8 cellular contexts compared by ENCODE assay signal in genomic region chr6:159969204-159969912, GRCh38. TPM values are rescaled to one million over a fixed set of nuclear protein-coding genes. Genes with fewer than 3 reads are reported as not detected.
DNase-seq lines count a peak whose midpoint lies in the region; ATAC-seq, FAIRE-seq and TF ChIP-seq lines count a peak whose summit lies in the region.

No MANE protein-coding gene starts in this region.

- no peak for TF ChIP-seq CTCF in OCI-LY7 (conservative IDR thresholded peaks at IDR 0.05; ENCODE audit: low read length)

- H3K79me2 ChIP-seq in OCI-LY7 (ENCODE audit: insufficient read depth, low read depth, low read length), result peaks cover 45% of the 10 kb centered on the region; the same call in 1 of the 2 replicates

- H3K9me2 ChIP-seq in OCI-LY7 (ENCODE audit: insufficient read depth, low read length), result no peaks in the 10 kb centered on the region

- H3K4me3 ChIP-seq in OCI-LY7 (ENCODE audit: low read depth, low read length, poor library complexity, severe bottlenecking) (peak overlapping the region; percentile 92), iPS-15b (ENCODE audit: low read depth, low read length) (peak overlapping the region; percentile 55), small intestine (ENCODE audit: low read depth in 1 of 2, low read length in 2 of 2) (peak overlapping the region; percentile 95 to 100)

- no TSS peak for BruUV-seq in OCI-LY7 (replicated peaks; lab: Mats Ljungman, UMichigan)

- H3K9me3 ChIP-seq in OCI-LY7 (ENCODE audit: low read length) (no peaks in the 10 kb centered on the region), iPS-15b (ENCODE audit: control insufficient read depth, insufficient read depth, low read length) (no peaks in the 10 kb centered on the region), small intestine (ENCODE audit: control insufficient read depth, low read depth) (no peaks in the 10 kb centered on the region)

- H2AFZ ChIP-seq in OCI-LY7 (ENCODE audit: low read length), result no peak overlapping the region

- no peak for FAIRE-seq in small intestine (lab: Jason Lieb, UNC)

- intact Hi-C loops in OCI-LY7 (cut with micrococcal nuclease; ENCODE audit: unreplicated experiment), result loop anchor here (1.0 to 10.0 kb wide), 3 partner anchors 10 to 277 kb away; partner anchors contain the start of genes MRPL18 and SOD2

- H3K27ac ChIP-seq in OCI-LY7 (ENCODE audit: low read depth, low read length, poor library complexity, severe bottlenecking) (no peak overlapping the region), small intestine (ENCODE audit: low read depth in 1 of 2, low read length in 1 of 2) (peak overlapping the region; percentile 67 to 77)

- POLR2A ChIA-PET in OCI-LY7 (lab: Charles Lee), result interaction anchor here (1.2 to 1.6 kb wide), 2 partner anchors 13 to 113 kb away, joined by 3 to 6 read pairs; no protein-coding TSS in a partner anchor

- H3K4me2 ChIP-seq in OCI-LY7 (ENCODE audit: low read length), result peak overlapping the region; percentile 81

- 0 to 1% (median 1%) methylated on average over 50 to 91 of the region's 91 CpGs for WGBS in small intestine, 3 donors

- H4K20me1 ChIP-seq in OCI-LY7 (ENCODE audit: insufficient read depth, low read length), result peaks cover 14% of the 10 kb centered on the region

- H3K9ac ChIP-seq in iPS-15b (ENCODE audit: low read depth, low read length), result peak overlapping the region; percentile 47

- DNase-seq in NCI-H2227 (lab: John Stamatoyannopoulos, UW; ENCODE audit: unreplicated experiment) (peak; percentile 29), NCI-H2227 treated with DMSO at 0.1 percent for 48 hours (lab: John Stamatoyannopoulos, UW) (no peak), OCI-LY7 (ENCODE audit: low spot score) (peak; percentile 35), amniotic epithelial cell (ENCODE audit: low read depth) (peak; percentile 11), small intestine (peak; percentile 23), NCI-H2107 (lab: John Stamatoyannopoulos, UW) (no peak)

- H3K36me3 ChIP-seq in OCI-LY7 (ENCODE audit: insufficient read depth, low read length) (no peaks in the 10 kb centered on the region), iPS-15b (ENCODE audit: control insufficient read depth, insufficient read depth, low read length) (no peaks in the 10 kb centered on the region), small intestine (ENCODE audit: control insufficient read depth in 2 of 2, insufficient read depth in 2 of 2, low read length in 2 of 2) (no peaks in the 10 kb centered on the region)

- H3K27me3 ChIP-seq in iPS-15b (ENCODE audit: control insufficient read depth, insufficient read depth, low read length), result peaks cover 32% of the 10 kb centered on the region
- no peaks in the 10 kb centered on the region for H3K27me3 ChIP-seq in small intestine (ENCODE audit: control insufficient read depth in 2 of 2, insufficient read depth in 2 of 2, low read length in 2 of 2)

- peak; percentile 33 for ATAC-seq in HG02798 (IDR thresholded peaks at IDR 0.05; ENCODE audit: poor library complexity, unreplicated experiment)

- H3K4me1 ChIP-seq in OCI-LY7 (ENCODE audit: insufficient read depth, low read length, poor library complexity, severe bottlenecking) (peaks cover 17% of the 10 kb centered on the region), iPS-15b (ENCODE audit: control insufficient read depth, insufficient read depth, low read length) (peaks cover 17% of the 10 kb centered on the region), small intestine (ENCODE audit: control insufficient read depth in 2 of 2, insufficient read depth in 1 of 2, low read depth in 1 of 2, low read length in 1 of 2) (peaks cover 0 to 14% of the 10 kb centered on the region in 2 donors)

- CTCF ChIA-PET in OCI-LY7 (lab: Charles Lee; ENCODE audit: unreplicated experiment), result no interaction called here

RNA-seq across cellular contexts. Expression of gene IGF2R, which starts 0.5 kb away (rescaled TPM):
- total RNA-seq in OCI-LY7 (2014; rRNA removed; shearing (Covaris generic)), result 17.9 and 19.3 TPM in 2 replicates
- 33.8 and 37.6 TPM in 2 replicates for total RNA-seq in OCI-LY7 (2022)
- polyA plus RNA-seq in small intestine, result 10 to 100 TPM in 1 of 3 donors, 1 to 10 TPM in 2; 4.9 to 23.6 (median 5.9) TPM

Comparison
In these comparisons a context has a peak if more than half of its experiments do, and no peak if none do; other contexts are left out.
1. DNase-seq: peak in NCI-H2227 (single experiment), OCI-LY7 (single experiment), amniotic epithelial cell (single experiment) and small intestine (single experiment); none in NCI-H2227 treated with DMSO at 0.1 percent for 48 hours (single experiment) and NCI-H2107 (single experiment).
2. Peak in every context shown above with its lines, with median percentiles within 50 percentile points of each other: H3K4me3 ChIP-seq.